Comparison of ENCODE assay signal across 21 cellular contexts in the genomic region with DNA sequence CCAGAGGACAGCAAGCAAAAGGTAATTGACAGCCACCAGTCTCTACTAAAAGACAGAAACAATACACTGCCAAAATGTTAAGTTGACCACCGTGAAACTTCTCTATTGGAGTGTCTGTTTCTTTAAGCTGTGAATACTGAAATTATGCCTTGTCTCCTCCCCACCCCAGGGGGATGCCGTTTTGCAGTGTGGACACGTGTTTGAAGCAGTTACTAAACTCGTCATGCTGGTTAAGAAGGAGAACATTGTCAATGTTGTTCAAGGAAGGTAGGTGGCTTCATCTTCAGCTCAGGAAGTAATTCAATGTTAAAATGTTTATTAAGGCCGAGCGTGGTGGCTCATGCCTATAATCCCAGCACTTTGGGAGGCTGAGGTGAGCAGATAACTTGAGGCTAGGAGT. TPM values are rescaled to one million over a fixed set of nuclear protein-coding genes. Genes with fewer than 3 reads are reported as not detected.
DNase-seq lines count a peak whose midpoint lies in the region; ATAC-seq and TF ChIP-seq lines count a peak whose summit lies in the region.
"Had no signal": no experiment of that assay in that cellular context is flagged by ENCODE, and none has a peak within 500 bp of the region (broad histone marks: within the 10 kb centered on the region; RNA-seq: fewer than 3 reads in every experiment).

No MANE protein-coding gene starts in this region.

- peak overlapping the region; percentile 52 for H3K27ac ChIP-seq in cardiac muscle cell
- H3K27ac ChIP-seq in heart right ventricle, result peak overlapping the region in 8 of 10 donors; percentile 27 to 67 (median 44)
- peak overlapping the region; percentile 86 for H3K27ac ChIP-seq in osteoblast (ENCODE audit: low read depth, low read length)
- H3K27ac ChIP-seq in stomach, result no peak overlapping the region
- H3K27ac ChIP-seq: A549, SJCRH30 had no signal

- WGBS in heart right ventricle, 2 donors, result 41 to 49% methylated on average over 6 of the region's 6 CpGs
- 53 to 69% (median 63%) methylated on average over 6 of the region's 6 CpGs for whole genome bisulfite sequencing in stomach, 5 donors

- no peak overlapping the region for H2AFZ ChIP-seq in osteoblast (ENCODE audit: low read length)

- H3K4me3 ChIP-seq in cardiac muscle cell (no peak overlapping the region), heart right ventricle (no peak overlapping the region), osteoblast (ENCODE audit: insufficient read depth, low read length) (no peak overlapping the region), stomach (no peak overlapping the region)
- H3K4me3 ChIP-seq: A549, SJCRH30, tibial artery had no signal

- H3K4me1 ChIP-seq in cardiac muscle cell (ENCODE audit: low read depth), result peaks cover 33% of the 10 kb centered on the region
- peaks cover 3 to 38% (median 16%) of the 10 kb centered on the region in 9 donors for H3K4me1 ChIP-seq in heart right ventricle
- peaks cover 52% of the 10 kb centered on the region for H3K4me1 ChIP-seq in osteoblast (ENCODE audit: insufficient read depth, low read length)
- peaks cover 0 to 9% (median 3%) of the 10 kb centered on the region in 4 donors for H3K4me1 ChIP-seq in stomach
- H3K4me1 ChIP-seq: A549, SJCRH30 had no signal

- no peak overlapping the region for H3K4me2 ChIP-seq in osteoblast (ENCODE audit: insufficient read depth, low read length)
- H3K4me2 ChIP-seq: A549 had no signal

- H3K27me3 ChIP-seq in cardiac muscle cell (no peaks in the 10 kb centered on the region), heart right ventricle (no peaks in the 10 kb centered on the region), osteoblast (ENCODE audit: insufficient read depth, low read length) (no peaks in the 10 kb centered on the region), stomach (no peaks in the 10 kb centered on the region)
- H3K27me3 ChIP-seq: SJCRH30, tibial artery had no signal

- DNase-seq in cardiac muscle cell (ENCODE audit: low read depth in 1 of 2, low spot score in 1 of 2), result no peak
- DNase-seq in cardiac septum (ENCODE audit: low spot score), result no peak
- DNase-seq in heart right ventricle, result no peak
- DNase-seq in osteoblast (ENCODE audit: insufficient read length, low spot score, missing footprints), result no peak
- DNase-seq in stomach, result no peak
- no peak for DNase-seq in DMS53 treated with DMSO at 0.1 percent for 48 hours (lab: John Stamatoyannopoulos, UW; ENCODE audit: unreplicated experiment)
- DNase-seq: activated CD4-positive, CD25-positive, alpha-beta regulatory T cell; activated CD8-positive, alpha-beta T cell treated with anti-CD3 and anti-CD28 coated beads, Interleukin-2, amount 10 ng/mL, durations not matched to agents 7 days and 5 days; activated naive CD4-positive, alpha-beta T cell treated with anti-CD3 and anti-CD28 coated beads, Interleukin-2, amount 50 U/mL, for 16 hours; activated T-cell treated with anti-CD3 and anti-CD28 coated beads, Interleukin-2, amount 50 U/mL, for 24 hours; kidney; MM.1S; NCI-H146; SJCRH30; T-helper 2 cell; tibial artery had no signal

- peaks cover 1% of the 10 kb centered on the region for H4K20me1 ChIP-seq in osteoblast (ENCODE audit: insufficient read depth, low read length)

- no peak for TF ChIP-seq CTCF in cardiac muscle cell (IDR thresholded peaks at IDR 0.05; ENCODE audit: low read depth, low read length)
- no peak for TF ChIP-seq CTCF in heart right ventricle (IDR thresholded peaks at IDR 0.05)
- TF ChIP-seq CTCF in osteoblast (IDR thresholded peaks at IDR 0.05; ENCODE audit: extremely low read depth, low read depth, low read length), result no peak
- no peak for TF ChIP-seq CTCF in stomach (IDR thresholded peaks at IDR 0.05)

- H3K36me3 ChIP-seq in cardiac muscle cell (peaks cover 8% of the 10 kb centered on the region), heart right ventricle (peaks cover 0 to 65% (median 20%) of the 10 kb centered on the region in 9 donors), osteoblast (ENCODE audit: insufficient read depth, low read length) (peaks cover 48% of the 10 kb centered on the region), stomach (peaks cover 0 to 57% (median 50%) of the 10 kb centered on the region in 4 donors)

- H3K9me3 ChIP-seq in cardiac muscle cell (ENCODE audit: low read depth) (no peaks in the 10 kb centered on the region), heart right ventricle (no peaks in the 10 kb centered on the region), osteoblast (ENCODE audit: low read depth, low read length) (no peaks in the 10 kb centered on the region), stomach (no peaks in the 10 kb centered on the region)
- H3K9me3 ChIP-seq: A549, SJCRH30, tibial artery had no signal

- ATAC-seq in heart right ventricle, result peak in 3 of 8 donors; percentile 4 to 21 (median 15)
- no peak for ATAC-seq in GM19023 (IDR thresholded peaks at IDR 0.05; ENCODE audit: unreplicated experiment)
- ATAC-seq in HG02678 (IDR thresholded peaks at IDR 0.05; ENCODE audit: unreplicated experiment), result no peak
- ATAC-seq: activated CD8-positive, alpha-beta T cell treated with anti-CD3 and anti-CD28 coated beads, Interleukin-2, amount 10 ng/mL, durations not matched to agents 7 days and 5 days; HCT116; stimulated activated effector memory CD8-positive, alpha-beta T cell treated with anti-CD3 and anti-CD28 coated beads, Interleukin-12 subunit alpha, Interleukin-12 subunit beta, amount 100 ng/mL, for 72 hours had no signal

- no peak for TF ChIP-seq EP300 in stomach (IDR thresholded peaks at IDR 0.05)

- intact Hi-C loops in cardiac septum (cut with DNase I) (no loop called here), heart right ventricle (cut with DNase I) (no loop called here), stomach (cut with DNase I; ENCODE audit: low total_unique reads) (no loop called here)

- H3K79me2 ChIP-seq in osteoblast (ENCODE audit: insufficient read depth, low read length), result peaks cover 26% of the 10 kb centered on the region

- no peak for TF ChIP-seq POLR2A in stomach (IDR thresholded peaks at IDR 0.05)

RNA-seq across cellular contexts. Expression of a gene that starts 32.8 kb away (rescaled TPM):
- total RNA-seq in cardiac muscle cell, result 64.4 and 102 TPM in 2 replicates
- 64.5 and 95.7 TPM in 2 replicates for polyA plus RNA-seq in cardiac muscle cell
- total RNA-seq in cardiac septum, result 42.3 TPM
- total RNA-seq in heart right ventricle, result 10 to 100 TPM; 21.5 to 64.9 (median 33.8) TPM
- polyA plus RNA-seq in heart right ventricle, result 10 to 100 TPM; 13.6 to 16.6 TPM
- 94.6 and 102 TPM in 2 replicates for total RNA-seq in osteoblast
- 100 to 1,000 TPM in 1 of 5 donors, 10 to 100 TPM in 4; 19.6 to 156 (median 48.7) TPM for total RNA-seq in stomach
- 10 to 100 TPM; 12.1 to 36.5 (median 33.6) TPM for polyA plus RNA-seq in stomach

RNA-seq across cellular contexts. Expression of a gene that starts 33.2 kb away (rescaled TPM):
- 44.3 and 73.5 TPM in 2 replicates for total RNA-seq in cardiac muscle cell
- 35.5 and 36.7 TPM in 2 replicates for polyA plus RNA-seq in cardiac muscle cell
- total RNA-seq in cardiac septum, result 47.1 TPM
- total RNA-seq in heart right ventricle, result 10 to 100 TPM; 50.9 to 58.8 (median 55.8) TPM
- 10 to 100 TPM; 13.7 to 17.8 TPM for polyA plus RNA-seq in heart right ventricle
- total RNA-seq in osteoblast, result 34.8 and 40.9 TPM in 2 replicates
- 100 to 1,000 TPM in 1 of 5 donors, 10 to 100 TPM in 4; 10.5 to 104 (median 48.1) TPM for total RNA-seq in stomach
- 10 to 100 TPM in 2 of 3 donors, 1 to 10 TPM in 1; 9.4 to 13.1 (median 11.5) TPM for polyA plus RNA-seq in stomach

Comparison
In these comparisons a context has a peak if more than half of its experiments do, and no peak if none do; other contexts are left out.
1. H3K27ac ChIP-seq: peak in cardiac muscle cell (single experiment), heart right ventricle (8 of 10) and osteoblast (single experiment); none in stomach (0 of 5).